25 cellular contexts compared by ENCODE assay signal in the genomic region with DNA sequence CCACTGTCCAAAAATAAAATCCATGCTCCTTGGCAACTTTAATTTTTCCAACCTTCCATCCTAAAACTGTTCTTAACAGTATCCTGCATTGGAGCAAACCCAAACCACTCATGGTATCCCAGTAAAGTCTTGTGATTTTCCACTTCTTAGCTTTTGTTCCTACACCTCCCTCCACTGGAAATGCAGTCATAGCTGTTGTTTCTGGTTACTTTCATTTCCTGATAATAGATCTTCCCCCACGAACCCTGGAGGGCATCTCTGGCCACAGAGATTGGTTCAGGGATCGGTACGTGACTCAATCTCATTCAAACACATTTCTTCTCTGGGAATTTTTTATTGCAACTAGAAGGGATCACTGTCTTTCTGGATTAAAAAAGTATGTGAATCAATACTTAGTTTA.
"Had no signal": no experiment of that assay in that cellular context is flagged by ENCODE, and none has a peak within 500 bp of the region (broad histone marks: within the 10 kb centered on the region; RNA-seq: fewer than 3 reads in every experiment).

No MANE protein-coding gene starts in this region.

- H3K4me3 ChIP-seq: dorsolateral prefrontal cortex, gastroesophageal sphincter, heart left ventricle, left lung, prostate gland, right atrium auricular region, smooth muscle cell, suprapubic skin, vagina had no signal

- H3K36me3 ChIP-seq: gastroesophageal sphincter, heart left ventricle, left lung, prostate gland, right atrium auricular region, suprapubic skin, vagina had no signal

- FAIRE-seq: islet of Langerhans had no signal

- H3K27me3 ChIP-seq: dorsolateral prefrontal cortex, foreskin keratinocyte, gastroesophageal sphincter, heart left ventricle, left lung, right atrium auricular region, suprapubic skin, vagina had no signal

- DNase-seq: dorsolateral prefrontal cortex; effector CD4-positive, alpha-beta T cell; foreskin keratinocyte; heart left ventricle; hippocampal formation; left cardiac atrium; left lung; naive thymus-derived CD8-positive, alpha-beta T cell; nephron progenitor cell; nucleus accumbens; stimulated activated CD4-positive, alpha-beta T cell treated with anti-CD3 and anti-CD28 coated beads, Interleukin-12 subunit alpha, Interleukin-12 subunit beta, amount 100 ng/mL, for 4 hours; stimulated activated CD4-positive, alpha-beta T cell treated with anti-CD3 and anti-CD28 coated beads, Interleukin-1b, Interleukin-23, amount 100 ng/mL, for 48 hours; stimulated activated CD4-positive, alpha-beta T cell treated with anti-CD3 and anti-CD28 coated beads, Interleukin-4, amount 100 ng/mL, for 1 hour; stimulated activated CD8-positive, alpha-beta memory T cell treated with anti-CD3 and anti-CD28 coated beads, Interleukin-4, amount 100 ng/mL, for 48 hours; stimulated activated naive CD4-positive, alpha-beta T cell; stimulated activated naive CD8-positive, alpha-beta T cell treated with anti-CD3 and anti-CD28 coated beads, Interleukin-15, amount 100 ng/mL, for 72 hours; trophoblast cell had no signal

- H3K9me3 ChIP-seq: gastroesophageal sphincter, heart left ventricle, left lung, prostate gland, right atrium auricular region, suprapubic skin, vagina had no signal

- H3K4me2 ChIP-seq: smooth muscle cell had no signal

- H3K27ac ChIP-seq: foreskin keratinocyte, gastroesophageal sphincter, heart left ventricle, left lung, prostate gland, right atrium auricular region, suprapubic skin, vagina had no signal

- ATAC-seq: foreskin keratinocyte; gastroesophageal sphincter; heart left ventricle; left cardiac atrium; left lung; naive thymus-derived CD8-positive, alpha-beta T cell; sciatic nerve; stimulated activated naive CD8-positive, alpha-beta T cell treated with anti-CD3 and anti-CD28 coated beads, Interleukin-15, amount 100 ng/mL, for 72 hours had no signal

- H3K4me1 ChIP-seq: foreskin keratinocyte, left lung, prostate gland, suprapubic skin, vagina had no signal
